Comparison of ENCODE assay signal across 33 cellular contexts in genomic region chr1:230540416-230540815, GRCh38.
"Had no signal": no experiment of that assay in that cellular context is flagged by ENCODE, and none has a peak within 500 bp of the region (broad histone marks: within the 10 kb centered on the region; RNA-seq: fewer than 3 reads in every experiment).

No MANE protein-coding gene starts in this region.

- H3K4me1 Mint-ChIP-seq: activated naive CD4-positive, alpha-beta T cell treated with anti-CD3 and anti-CD28 coated beads, Interleukin-2, amount 50 U/mL, for 24 hours; activated T-helper 17 cell treated with anti-CD3 and anti-CD28 coated beads, Interleukin-2, amount 50 U/mL, for 72 hours had no signal

- H3K9me3 Mint-ChIP-seq: activated CD4-positive, alpha-beta memory T cell treated with anti-CD3 and anti-CD28 coated beads, Interleukin-2, amount 10 ng/mL, durations not matched to agents 7 days and 5 days; activated naive CD4-positive, alpha-beta T cell treated with anti-CD3 and anti-CD28 coated beads, Interleukin-2, amount 50 U/mL, for 24 hours; activated T-helper 17 cell treated with anti-CD3 and anti-CD28 coated beads, Interleukin-2, amount 50 U/mL, for 72 hours had no signal

- H3K27ac ChIP-seq: ascending aorta, body of pancreas, breast epithelium, SJCRH30, SK-N-MC, WERI-Rb-1 had no signal

- H3K4me3 ChIP-seq: ascending aorta, body of pancreas, breast epithelium, SJCRH30, SK-N-MC had no signal

- H3K9me3 ChIP-seq: ascending aorta, body of pancreas, breast epithelium, SJCRH30 had no signal

- H3K27ac Mint-ChIP-seq: activated CD4-positive, alpha-beta memory T cell treated with anti-CD3 and anti-CD28 coated beads, Interleukin-2, amount 10 ng/mL, durations not matched to agents 7 days and 5 days; activated CD8-positive, alpha-beta memory T cell treated with anti-CD3 and anti-CD28 coated beads, Interleukin-2, amount 10 ng/mL, durations not matched to agents 7 days and 5 days; activated naive CD4-positive, alpha-beta T cell treated with anti-CD3 and anti-CD28 coated beads, Interleukin-2, amount 50 U/mL, for 24 hours; activated naive CD8-positive, alpha-beta T cell treated with anti-CD3 and anti-CD28 coated beads, Interleukin-2, amount 10 ng/mL, durations not matched to agents 7 days and 5 days; activated T-helper 17 cell treated with anti-CD3 and anti-CD28 coated beads, Interleukin-2, amount 50 U/mL, for 72 hours had no signal

- H3K36me3 ChIP-seq: ascending aorta, breast epithelium, SJCRH30, WERI-Rb-1 had no signal

- H3K36me3 Mint-ChIP-seq: activated naive CD4-positive, alpha-beta T cell treated with anti-CD3 and anti-CD28 coated beads, Interleukin-2, amount 50 U/mL, for 24 hours; activated naive CD8-positive, alpha-beta T cell treated with anti-CD3 and anti-CD28 coated beads, Interleukin-2, amount 10 ng/mL, durations not matched to agents 7 days and 5 days had no signal

- H3K4me3 Mint-ChIP-seq: activated CD4-positive, alpha-beta memory T cell treated with anti-CD3 and anti-CD28 coated beads, Interleukin-2, amount 10 ng/mL, durations not matched to agents 7 days and 5 days; activated CD8-positive, alpha-beta memory T cell treated with anti-CD3 and anti-CD28 coated beads, Interleukin-2, amount 10 ng/mL, durations not matched to agents 7 days and 5 days; activated naive CD4-positive, alpha-beta T cell treated with anti-CD3 and anti-CD28 coated beads, Interleukin-2, amount 50 U/mL, for 24 hours; activated naive CD8-positive, alpha-beta T cell treated with anti-CD3 and anti-CD28 coated beads, Interleukin-2, amount 10 ng/mL, durations not matched to agents 7 days and 5 days; activated T-helper 17 cell treated with anti-CD3 and anti-CD28 coated beads, Interleukin-2, amount 50 U/mL, for 72 hours had no signal

- DNase-seq: activated CD4-positive, alpha-beta memory T cell treated with anti-CD3 and anti-CD28 coated beads, Interleukin-2, amount 10 ng/mL, durations not matched to agents 7 days and 5 days; activated CD4-positive, alpha-beta T cell treated with anti-CD3 and anti-CD28 coated beads for 1 hour; activated CD4-positive, alpha-beta T cell treated with anti-CD3 and anti-CD28 coated beads for 48 hours; activated CD4-positive, CD25-positive, alpha-beta regulatory T cell; activated CD8-positive, alpha-beta memory T cell treated with anti-CD3 and anti-CD28 coated beads for 24 hours; activated CD8-positive, alpha-beta memory T cell treated with anti-CD3 and anti-CD28 coated beads, Interleukin-2, amount 10 ng/mL, durations not matched to agents 7 days and 5 days; activated CD8-positive, alpha-beta memory T cell treated with anti-CD3 and anti-CD28 coated beads, Interleukin-2, amount 50 U/mL, for 48 hours; activated gamma-delta T cell; activated naive CD4-positive, alpha-beta T cell treated with Interleukin-2 at 50 U/mL for 16 hours; activated naive CD8-positive, alpha-beta T cell treated with anti-CD3 and anti-CD28 coated beads, Interleukin-2, amount 10 ng/mL, durations not matched to agents 7 days and 5 days; activated T-cell treated with anti-CD3 and anti-CD28 coated beads, Interleukin-2, amount 50 U/mL, for 48 hours; amygdala; body of pancreas; Karpas-422; KBM-7; NCI-H1048; NCI-H1105 treated with DMSO at 0.1 percent for 48 hours; NCI-H1436 treated with DMSO at 0.1 percent for 48 hours; NCI-H1694 treated with DMSO at 0.1 percent for 48 hours; NCI-H2029; NCI-H345; NCI-H510A treated with DMSO at 0.1 percent for 48 hours; NCI-H69; NCI-H82; SHP77; SJCRH30; T1000; WERI-Rb-1 had no signal

- H3K27me3 ChIP-seq: ascending aorta, body of pancreas, breast epithelium, SJCRH30 had no signal

- H3K4me1 ChIP-seq: ascending aorta, body of pancreas, breast epithelium, SJCRH30 had no signal
